ENCODE assay signal across 1 cellular context in the genomic region with DNA sequence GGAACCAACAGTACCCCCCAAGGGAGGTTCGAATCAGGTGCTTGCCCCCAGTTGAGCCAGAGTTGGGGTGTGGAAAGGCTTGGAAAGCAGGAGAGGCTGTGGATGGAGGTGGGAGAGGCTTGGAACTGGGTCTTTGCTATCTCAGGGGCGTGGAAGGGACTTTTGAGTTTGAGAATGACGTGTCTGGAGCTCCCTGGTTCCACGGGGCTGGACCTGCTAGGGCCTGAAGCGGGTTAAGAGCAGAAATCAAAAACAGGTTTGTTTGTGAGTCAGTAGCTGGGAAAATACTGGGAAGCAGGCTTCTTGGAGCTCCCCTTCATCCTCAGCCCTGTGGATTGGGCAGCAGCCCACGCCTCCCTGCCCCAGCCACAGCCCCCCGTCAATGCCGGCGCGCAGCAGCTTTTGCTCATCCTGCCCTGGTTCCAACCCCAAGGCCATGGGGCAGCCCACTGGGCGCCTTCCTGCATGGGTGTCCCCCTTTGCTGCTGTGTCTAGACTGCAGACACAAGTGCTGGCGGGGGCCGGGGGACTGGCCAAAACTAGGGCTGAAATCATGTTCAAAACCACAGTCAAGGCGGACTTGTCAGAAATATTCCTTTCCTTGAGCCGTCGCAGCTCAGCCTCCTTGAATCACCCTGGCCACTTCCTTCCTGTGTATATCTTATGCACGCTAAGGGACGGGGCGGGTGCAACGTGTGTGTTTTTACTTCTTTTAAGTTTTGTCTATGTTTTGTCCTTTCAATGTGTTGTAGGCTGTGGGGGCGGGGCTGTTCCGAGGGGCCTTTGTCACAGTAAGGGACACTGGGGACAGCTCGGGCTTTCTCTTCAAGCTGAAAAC.
TF ChIP-seq lines count a peak whose summit lies in the region.

No MANE protein-coding gene starts in this region.

TF ChIP-seq in endothelial cell of umbilical vein, 7 proteins besides CTCF, POLR2A, EP300 and RAD21:
- peak; percentile 65 for TF ChIP-seq POLR2AphosphoS5 (IDR thresholded peaks at IDR 0.05; ENCODE audit: insufficient read depth, low read depth, low read length)
- TF ChIP-seq GATA2 (IDR thresholded peaks at IDR 0.05; ENCODE audit: insufficient read depth, insufficient read length, low read depth, low read length) = peak; percentile 37
- no peak for TF ChIP-seq MYC (IDR thresholded peaks at IDR 0.05; ENCODE audit: low read depth, low read length)
- TF ChIP-seq FOS (IDR thresholded peaks at IDR 0.05; ENCODE audit: borderline replicate concordance, insufficient read depth, low read length) = peak; percentile 79
- TF ChIP-seq, protein P1, sequence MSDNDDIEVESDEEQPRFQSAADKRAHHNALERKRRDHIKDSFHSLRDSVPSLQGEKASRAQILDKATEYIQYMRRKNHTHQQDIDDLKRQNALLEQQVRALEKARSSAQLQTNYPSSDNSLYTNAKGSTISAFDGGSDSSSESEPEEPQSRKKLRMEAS (IDR thresholded peaks at IDR 0.05; ENCODE audit: insufficient read depth, insufficient read length) = no peak
- TF ChIP-seq JUN (IDR thresholded peaks at IDR 0.05; ENCODE audit: borderline replicate concordance, insufficient read depth, insufficient read length, low read depth) = peak; percentile 3
- no peak for TF ChIP-seq EZH2 (IDR thresholded peaks at IDR 0.05; ENCODE audit: borderline replicate concordance, low read depth, low read length, severe bottlenecking)
